13 cellular contexts compared by ENCODE assay signal in the genomic region with DNA sequence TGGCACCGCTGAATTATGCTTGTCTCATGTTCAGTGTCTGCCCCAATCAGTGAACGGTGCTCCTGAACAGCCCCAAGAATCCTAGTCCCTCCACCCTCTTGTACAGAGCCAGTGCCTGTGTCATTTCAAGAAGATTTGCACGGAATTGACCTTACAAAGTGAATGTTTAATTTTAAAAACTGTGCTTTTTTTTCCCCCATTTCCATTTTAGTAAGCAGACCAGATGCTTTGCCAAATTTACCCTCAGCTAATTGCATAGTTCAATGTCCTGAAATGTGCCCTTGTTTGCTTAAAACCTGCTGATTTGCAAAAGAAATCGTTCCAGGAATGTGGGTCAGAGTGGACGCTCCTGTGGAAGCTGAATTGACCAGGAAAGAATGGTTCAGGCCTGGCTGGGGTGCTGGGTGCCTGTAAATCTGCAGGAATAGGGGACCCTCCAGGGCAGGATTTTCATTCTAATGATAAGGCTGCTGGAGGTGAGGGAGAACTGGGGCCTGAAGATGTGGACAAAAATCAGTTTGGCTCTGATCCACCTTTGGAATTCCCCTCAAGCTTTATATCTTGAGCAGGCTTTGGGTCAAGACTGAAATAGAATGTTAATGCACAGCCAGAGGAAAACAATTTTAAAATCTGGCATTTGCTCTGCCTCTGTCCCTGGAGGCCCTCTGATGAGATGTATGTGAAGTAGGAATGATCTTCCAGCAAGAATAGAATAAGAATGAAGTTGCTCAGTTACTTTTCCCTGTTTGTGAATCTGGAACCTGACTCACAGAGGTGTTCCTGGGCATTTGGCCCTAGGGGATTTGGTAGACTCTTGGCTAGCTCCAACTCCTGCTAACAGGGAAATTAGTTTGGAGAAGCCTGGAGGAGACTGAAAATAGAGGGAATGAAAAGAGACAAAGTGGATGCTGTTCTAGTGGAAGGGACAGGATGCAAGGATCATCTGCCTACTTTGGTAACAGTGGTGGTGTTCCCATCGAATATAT. TPM values are rescaled to one million over a fixed set of nuclear protein-coding genes. Genes with fewer than 3 reads are reported as not detected.
DNase-seq lines count a peak whose midpoint lies in the region; ATAC-seq and TF ChIP-seq lines count a peak whose summit lies in the region.
"Had no signal": no experiment of that assay in that cellular context is flagged by ENCODE, and none has a peak within 500 bp of the region (broad histone marks: within the 10 kb centered on the region; RNA-seq: fewer than 3 reads in every experiment).

No MANE protein-coding gene starts in this region.

- no peak overlapping the region for H3K4me3 Mint-ChIP-seq in natural killer cell
- H3K4me3 Mint-ChIP-seq: activated naive CD8-positive, alpha-beta T cell treated with anti-CD3 and anti-CD28 coated beads for 36 hours had no signal

- H3K4me3 ChIP-seq in hepatocyte (no peak overlapping the region), stomach smooth muscle (ENCODE audit: low read length in 2 of 2) (peak overlapping the region in 1 of 2 donors; percentile 35)
- H3K4me3 ChIP-seq: BLaER1 treated with 17β-estradiol and CSF1 and Interleukin-3, amounts not matched to agents 10 nM and 100 nM had no signal

- no peaks in the 10 kb centered on the region for H3K27me3 ChIP-seq in hepatocyte
- no peaks in the 10 kb centered on the region for H3K27me3 ChIP-seq in stomach smooth muscle (ENCODE audit: control insufficient read depth in 1 of 2, insufficient read depth in 2 of 2, low read length in 2 of 2)
- H3K27me3 ChIP-seq: BLaER1 treated with 17β-estradiol and CSF1 and Interleukin-3, amounts not matched to agents 10 nM and 100 nM had no signal

- no peaks in the 10 kb centered on the region for H3K4me1 Mint-ChIP-seq in natural killer cell
- H3K4me1 Mint-ChIP-seq: activated naive CD8-positive, alpha-beta T cell treated with anti-CD3 and anti-CD28 coated beads for 36 hours had no signal

- TF ChIP-seq CTCF in hepatocyte (IDR thresholded peaks at IDR 0.05; ENCODE audit: poor library complexity): no peak
- no peak for TF ChIP-seq CTCF in natural killer cell (IDR thresholded peaks at IDR 0.05)

- H3K79me2 ChIP-seq in hepatocyte: no peaks in the 10 kb centered on the region

- H3K36me3 ChIP-seq in hepatocyte (replicated peaks; ENCODE audit: insufficient read depth, low read depth) (no peaks in the 10 kb centered on the region), stomach smooth muscle (ENCODE audit: control insufficient read depth in 2 of 2, insufficient read depth in 2 of 2, low read length in 2 of 2) (no peaks in the 10 kb centered on the region)
- H3K36me3 ChIP-seq: BLaER1 treated with 17β-estradiol and CSF1 and Interleukin-3, amounts not matched to agents 10 nM and 100 nM had no signal

- H3K4me2 ChIP-seq in hepatocyte: peak overlapping the region; percentile 52
- H3K4me2 ChIP-seq: BLaER1 treated with 17β-estradiol and CSF1 and Interleukin-3, amounts not matched to agents 10 nM and 100 nM had no signal

- H3K4me1 ChIP-seq in hepatocyte (ENCODE audit: insufficient read depth) (peaks cover 14% of the 10 kb centered on the region), stomach smooth muscle (ENCODE audit: control insufficient read depth, insufficient read depth, low read length) (peaks cover 21% of the 10 kb centered on the region)
- H3K4me1 ChIP-seq: BLaER1 treated with 17β-estradiol and CSF1 and Interleukin-3, amounts not matched to agents 10 nM and 100 nM had no signal

- H3K27ac ChIP-seq in hepatocyte: peak overlapping the region; percentile 50
- peak overlapping the region; percentile 58 for H3K27ac ChIP-seq in stomach smooth muscle (ENCODE audit: low read length)
- H3K27ac ChIP-seq: BLaER1 treated with 17β-estradiol and CSF1 and Interleukin-3, amounts not matched to agents 10 nM and 100 nM had no signal

- no peak for ATAC-seq in natural killer cell

- H3K9me3 Mint-ChIP-seq in natural killer cell: no peaks in the 10 kb centered on the region
- H3K9me3 Mint-ChIP-seq: activated naive CD8-positive, alpha-beta T cell treated with anti-CD3 and anti-CD28 coated beads for 36 hours had no signal

- no peak overlapping the region for H3K27ac Mint-ChIP-seq in natural killer cell
- H3K27ac Mint-ChIP-seq: activated naive CD8-positive, alpha-beta T cell treated with anti-CD3 and anti-CD28 coated beads for 36 hours had no signal

- H3K27me3 Mint-ChIP-seq in natural killer cell (ENCODE audit: low read depth in 2 of 2): no peaks in the 10 kb centered on the region
- H3K27me3 Mint-ChIP-seq: activated naive CD8-positive, alpha-beta T cell treated with anti-CD3 and anti-CD28 coated beads for 36 hours had no signal

- no peaks in the 10 kb centered on the region for H3K36me3 Mint-ChIP-seq in natural killer cell
- H3K36me3 Mint-ChIP-seq: activated naive CD8-positive, alpha-beta T cell treated with anti-CD3 and anti-CD28 coated beads for 36 hours had no signal

- no peak overlapping the region for H2AFZ ChIP-seq in hepatocyte

- DNase-seq in M059J (ENCODE audit: low read depth) (peak; percentile 61), dedifferentiated amniotic fluid mesenchymal stem cell (ENCODE audit: extremely low spot score) (peak; percentile 42), hepatocyte (ENCODE audit: low spot score) (no peak), GDM1 (lab: John Stamatoyannopoulos, UW) (no peak), kidney tubule cell (ENCODE audit: low spot score) (no peak), NCI-H82 treated with DMSO at 0.1 percent for 48 hours (lab: John Stamatoyannopoulos, UW; ENCODE audit: unreplicated experiment) (no peak), natural killer cell (no peak)
- DNase-seq: activated naive CD8-positive, alpha-beta T cell treated with anti-CD3 and anti-CD28 coated beads for 36 hours; NCI-H524; SIG-M5; stimulated activated CD4-positive, alpha-beta T cell treated with anti-CD3 and anti-CD28 coated beads, Interleukin-2, amount 100 ng/mL, for 24 hours had no signal

- 53% methylated on average over 6 of the region's 6 CpGs for WGBS in hepatocyte (ENCODE audit: low lambda C conversion rate, missing lambda C conversion rate)

- peaks cover 4% of the 10 kb centered on the region for H3K9me2 ChIP-seq in hepatocyte (replicated peaks; ENCODE audit: insufficient read depth)

- intact Hi-C loops in natural killer cell (cut with micrococcal nuclease): no loop called here

- H3K9ac ChIP-seq in stomach smooth muscle (ENCODE audit: low read length in 2 of 2): no peak overlapping the region
- H3K9ac ChIP-seq: BLaER1 treated with 17β-estradiol and CSF1 and Interleukin-3, amounts not matched to agents 10 nM and 100 nM had no signal

- H4K20me1 ChIP-seq in hepatocyte (ENCODE audit: insufficient read depth, poor library complexity, severe bottlenecking): no peaks in the 10 kb centered on the region
- H4K20me1 ChIP-seq: BLaER1 treated with 17β-estradiol and CSF1 and Interleukin-3, amounts not matched to agents 10 nM and 100 nM had no signal

- H3K9me3 ChIP-seq in hepatocyte (ENCODE audit: low read depth): no peaks in the 10 kb centered on the region
- H3K9me3 ChIP-seq in stomach smooth muscle (ENCODE audit: control insufficient read depth in 2 of 2, low read length in 2 of 2): no peaks in the 10 kb centered on the region
- H3K9me3 ChIP-seq: BLaER1 treated with 17β-estradiol and CSF1 and Interleukin-3, amounts not matched to agents 10 nM and 100 nM had no signal

RNA-seq across cellular contexts. Expression of a gene that starts 19.9 kb away (rescaled TPM):
- 2.1 and 3.4 TPM in 2 replicates for total RNA-seq in M059J (2014; rRNA removed; shearing (Covaris generic))
- 3.6 and 4.3 TPM in 2 replicates for total RNA-seq in hepatocyte
- polyA plus RNA-seq in hepatocyte: 3.6 and 5.2 TPM in 2 replicates
- total RNA-seq in natural killer cell: under 1 TPM in 1 of 3 donors, not detected in 2; 0.18 TPM

Comparison
In these comparisons a context has a peak if more than half of its experiments do, and no peak if none do; other contexts are left out.
1. DNase-seq: peak in M059J (single experiment) and dedifferentiated amniotic fluid mesenchymal stem cell (single experiment); none in hepatocyte (single experiment), GDM1 (single experiment), kidney tubule cell (single experiment), NCI-H82 treated with DMSO at 0.1 percent for 48 hours (single experiment) and natural killer cell (single experiment).